9 cellular contexts compared by ENCODE assay signal in genomic region chr1:46522184-46522968, GRCh38. TPM values are rescaled to one million over a fixed set of nuclear protein-coding genes. Genes with fewer than 3 reads are reported as not detected.
DNase-seq lines count a peak whose midpoint lies in the region; TF ChIP-seq lines count a peak whose summit lies in the region.
"Had no signal": no experiment of that assay in that cellular context is flagged by ENCODE, and none has a peak within 500 bp of the region (broad histone marks: within the 10 kb centered on the region; RNA-seq: fewer than 3 reads in every experiment).

No MANE protein-coding gene starts in this region.

- peaks cover 0 to 2% (median 0%) of the 10 kb centered on the region in 5 experiments for H3K9me3 Mint-ChIP-seq in brain
- H3K9me3 Mint-ChIP-seq: naive thymus-derived CD4-positive, alpha-beta T cell had no signal

- H3K4me3 Mint-ChIP-seq in brain: no peak overlapping the region

- no peak for TF ChIP-seq CTCF in brain (conservative IDR thresholded peaks at IDR 0.05)

- H3K4me1 Mint-ChIP-seq in brain: peaks cover 62% of the 10 kb centered on the region

- H3K27me3 Mint-ChIP-seq in brain: peaks cover 65% of the 10 kb centered on the region

- peak overlapping the region in 3 of 5 experiments; percentile 17 to 48 (median 28) for H3K27ac Mint-ChIP-seq in brain

- DNase-seq in activated effector memory CD4-positive, alpha-beta T cell treated with anti-CD3 and anti-CD28 coated beads, Interleukin-2, amount 50 U/mL, for 16 hours: peak; percentile 67
- no peak for DNase-seq in activated effector memory CD4-positive, alpha-beta T cell treated with Interleukin-2 at 50 U/mL for 16 hours
- peak; percentile 77 for DNase-seq in NCI-H2107 (lab: John Stamatoyannopoulos, UW)
- DNase-seq in midbrain (lab: John Stamatoyannopoulos, UW): peak; percentile 53
- DNase-seq in NCI-H2081 treated with DMSO at 0.1 percent for 48 hours (lab: John Stamatoyannopoulos, UW): no peak
- no peak for DNase-seq in dermis blood vessel endothelial cell
- no peak for DNase-seq in NCI-H345 treated with DMSO at 0.1 percent for 48 hours (lab: John Stamatoyannopoulos, UW; ENCODE audit: unreplicated experiment)

- H3K36me3 Mint-ChIP-seq in brain: no peaks in the 10 kb centered on the region
- H3K36me3 Mint-ChIP-seq: naive thymus-derived CD4-positive, alpha-beta T cell had no signal

RNA-seq across cellular contexts. Expression of gene KNCN, which starts 29.1 kb away (rescaled TPM):
- polyA plus RNA-seq in brain (ENCODE audit: insufficient read depth, low read depth, low replicate concordance): 0.54 TPM
- total RNA-seq in dermis blood vessel endothelial cell: not detected in 2 replicates
- total RNA-seq: naive thymus-derived CD4-positive, alpha-beta T cell had no signal
- polyA plus RNA-seq: naive thymus-derived CD4-positive, alpha-beta T cell had no signal

RNA-seq across cellular contexts. Expression of gene DMBX1, which starts 32.7 kb away (rescaled TPM):
- polyA plus RNA-seq in brain (ENCODE audit: insufficient read depth, low read depth, low replicate concordance): not detected
- total RNA-seq in dermis blood vessel endothelial cell: not detected in 2 replicates
- total RNA-seq: naive thymus-derived CD4-positive, alpha-beta T cell had no signal
- polyA plus RNA-seq: naive thymus-derived CD4-positive, alpha-beta T cell had no signal

Comparison
In these comparisons a context has a peak if more than half of its experiments do, and no peak if none do; other contexts are left out.
1. DNase-seq: peak in activated effector memory CD4-positive, alpha-beta T cell treated with anti-CD3 and anti-CD28 coated beads, Interleukin-2, amount 50 U/mL, for 16 hours (single experiment), NCI-H2107 (single experiment) and midbrain (single experiment); none in activated effector memory CD4-positive, alpha-beta T cell treated with Interleukin-2 at 50 U/mL for 16 hours (single experiment), NCI-H2081 treated with DMSO at 0.1 percent for 48 hours (single experiment), dermis blood vessel endothelial cell (single experiment) and NCI-H345 treated with DMSO at 0.1 percent for 48 hours (single experiment).